25 cellular contexts compared by ENCODE assay signal in the genomic region with DNA sequence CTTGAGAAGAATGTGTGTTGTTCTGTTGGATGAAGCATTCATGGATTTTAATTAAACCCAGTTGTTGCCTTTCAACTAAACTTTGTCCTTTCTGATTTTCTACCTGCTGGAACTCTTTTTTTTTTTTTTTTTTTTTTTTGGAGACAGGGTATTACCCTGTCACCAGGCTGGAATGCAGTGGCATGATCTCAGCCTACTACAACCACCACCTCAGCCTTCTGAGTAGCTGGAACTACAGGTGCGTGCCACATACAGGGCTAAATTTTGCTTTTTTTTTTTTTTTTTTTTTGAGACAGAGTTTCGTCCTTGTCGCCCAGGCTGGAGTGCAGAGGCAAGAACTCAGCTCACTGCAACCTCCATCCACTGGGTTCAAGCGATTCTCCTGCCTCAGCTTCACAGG.
"Had no signal": no experiment of that assay in that cellular context is flagged by ENCODE, and none has a peak within 500 bp of the region (broad histone marks: within the 10 kb centered on the region; RNA-seq: fewer than 3 reads in every experiment).

No MANE protein-coding gene starts in this region.

- H3K4me2 ChIP-seq: SK-N-SH had no signal

- H3K27ac ChIP-seq: breast epithelium, Peyer's patch, RWPE1, SJCRH30, VCaP had no signal

- H3K9me3 Mint-ChIP-seq: activated CD8-positive, alpha-beta T cell treated with anti-CD3 and anti-CD28 coated beads for 36 hours; activated naive CD4-positive, alpha-beta T cell treated with anti-CD3 and anti-CD28 coated beads, Interleukin-2, amount 50 U/mL, for 24 hours; activated T-cell treated with anti-CD3 and anti-CD28 coated beads, Interleukin-2, amount 50 U/mL, for 72 hours; activated T-helper 2 cell treated with anti-CD3 and anti-CD28 coated beads, Interferon-gamma antibody, Interleukin-2, Interleukin-4, amounts not matched to agents 10 μg/mL and 5 μg/mL and 100 μg/mL, durations not matched to agents 14 hours and 24 hours and 36 hours had no signal

- H3K9ac ChIP-seq: SK-N-SH had no signal

- H3K27ac Mint-ChIP-seq: activated CD4-positive, alpha-beta T cell treated with anti-CD3 and anti-CD28 coated beads for 36 hours; activated CD8-positive, alpha-beta T cell treated with anti-CD3 and anti-CD28 coated beads for 36 hours; activated naive CD4-positive, alpha-beta T cell treated with anti-CD3 and anti-CD28 coated beads, Interleukin-2, amount 50 U/mL, for 24 hours; activated T-cell treated with anti-CD3 and anti-CD28 coated beads, Interleukin-2, amount 50 U/mL, for 72 hours; activated T-helper 2 cell treated with anti-CD3 and anti-CD28 coated beads, Interferon-gamma antibody, Interleukin-2, Interleukin-4, amounts not matched to agents 10 μg/mL and 5 μg/mL and 100 μg/mL, durations not matched to agents 14 hours and 24 hours and 36 hours had no signal

- ATAC-seq: activated CD4-positive, alpha-beta T cell treated with anti-CD3 and anti-CD28 coated beads for 36 hours; activated CD8-positive, alpha-beta T cell treated with anti-CD3 and anti-CD28 coated beads for 36 hours; activated T-cell treated with anti-CD3 and anti-CD28 coated beads, Interleukin-2, amount 50 U/mL, for 72 hours had no signal

- H3K9me3 ChIP-seq: breast epithelium, Peyer's patch had no signal

- DNase-seq: activated CD4-positive, alpha-beta T cell treated with anti-CD3 and anti-CD28 coated beads for 36 hours; activated CD4-positive, alpha-beta T cell treated with anti-CD3 and anti-CD28 coated beads, Interleukin-2, amount 50 U/mL, for 1 hour; activated CD8-positive, alpha-beta memory T cell treated with anti-CD3 and anti-CD28 coated beads, Interleukin-2, amount 50 U/mL, for 4 hours; activated T-cell treated with anti-CD3 and anti-CD28 coated beads, Interleukin-2, amount 50 U/mL, for 72 hours; aorta; caudate nucleus; KBM-7; NCI-H1092; NCI-H1417; NCI-H1930; NCI-H345; NCI-H510A; NCI-H526 treated with DMSO at 0.1 percent for 48 hours; NCI-H82; Right ventricle myocardium superior; SJCRH30; SK-N-SH; T-helper 1 cell had no signal

- H3K4me1 ChIP-seq: breast epithelium, SJCRH30 had no signal

- H3K4me3 Mint-ChIP-seq: activated CD4-positive, alpha-beta T cell treated with anti-CD3 and anti-CD28 coated beads for 36 hours; activated CD8-positive, alpha-beta T cell treated with anti-CD3 and anti-CD28 coated beads for 36 hours; activated naive CD4-positive, alpha-beta T cell treated with anti-CD3 and anti-CD28 coated beads, Interleukin-2, amount 50 U/mL, for 24 hours; activated T-cell treated with anti-CD3 and anti-CD28 coated beads, Interleukin-2, amount 50 U/mL, for 72 hours had no signal

- H3K27me3 ChIP-seq: breast epithelium, Peyer's patch, SJCRH30 had no signal

- H3K36me3 ChIP-seq: breast epithelium had no signal

- H3K27me3 Mint-ChIP-seq: activated CD4-positive, alpha-beta T cell treated with anti-CD3 and anti-CD28 coated beads for 36 hours; activated CD8-positive, alpha-beta T cell treated with anti-CD3 and anti-CD28 coated beads for 36 hours; activated naive CD4-positive, alpha-beta T cell treated with anti-CD3 and anti-CD28 coated beads, Interleukin-2, amount 50 U/mL, for 24 hours had no signal

- H3K4me3 ChIP-seq: breast epithelium, Peyer's patch, SJCRH30 had no signal
